In genomic region chr4:44448548-44449443, GRCh38 we compare ENCODE assay signal across 8 cellular contexts. TPM values are rescaled to one million over a fixed set of nuclear protein-coding genes. Genes with fewer than 3 reads are reported as not detected.
A peak's percentile ranks its signal among the peaks of the same experiment; 100 is the strongest.
DNase-seq lines count a peak whose midpoint lies in the region; ATAC-seq, FAIRE-seq and TF ChIP-seq lines count a peak whose summit lies in the region.

TSS of gene KCTD8 (minus strand) at chr4:44448809.

- TF ChIP-seq CTCF in mammary epithelial cell (conservative IDR thresholded peaks at IDR 0.05 in 1 of 2, IDR thresholded peaks at IDR 0.05 in 1 of 2; ENCODE audit: extremely low read depth in 1 of 2, insufficient read depth in 1 of 2, low read depth in 1 of 2, low read length in 2 of 2) (peak; percentile 48 to 82), gastrocnemius medialis (IDR thresholded peaks at IDR 0.05 in 4 of 5, conservative IDR thresholded peaks at IDR 0.05 in 1 of 5) (peak; percentile 41 to 76 (median 71))

- H3K36me3 ChIP-seq in mammary epithelial cell (ENCODE audit: insufficient read depth, low read length) (no peaks in the 10 kb centered on the region), gastrocnemius medialis (no peaks in the 10 kb centered on the region)

- FAIRE-seq in GM12891 (lab: Jason Lieb, UNC) = no peak

- no TSS peak for BruUV-seq in mammary epithelial cell (replicated peaks; lab: Mats Ljungman, UMichigan)

- intact Hi-C loops in mammary epithelial cell (cut with micrococcal nuclease) (loop anchor here (1.0 to 10.0 kb wide), 4 partner anchors 44 to 181 kb away; no protein-coding TSS in a partner anchor), gastrocnemius medialis (cut with DNase I; ENCODE audit: low total_unique reads) (loop anchor here (1.0 to 10.0 kb wide), 4 partner anchors 46 to 230 kb away; partner anchors contain the start of gene GUF1)

- peaks cover 9% of the 10 kb centered on the region for H3K4me1 Mint-ChIP-seq in T-helper 17 cell

- peak; percentile 97 for ATAC-seq in HG02588 (IDR thresholded peaks at IDR 0.05; ENCODE audit: unreplicated experiment)
- ATAC-seq in T-helper 17 cell = peak; percentile 79
- ATAC-seq in gastrocnemius medialis = peak; percentile 78 to 80

- H3K9me3 ChIP-seq in T-helper 17 cell (ENCODE audit: control insufficient read depth, low read length, poor library complexity, severe bottlenecking) (no peaks in the 10 kb centered on the region), mammary epithelial cell (replicated peaks; ENCODE audit: insufficient read depth, low read length) (no peaks in the 10 kb centered on the region), iPS-18c (ENCODE audit: control insufficient read depth, insufficient read depth, low read length) (no peaks in the 10 kb centered on the region), gastrocnemius medialis (no peaks in the 10 kb centered on the region)

- no peaks in the 10 kb centered on the region for H3K79me2 ChIP-seq in mammary epithelial cell (ENCODE audit: insufficient read depth, low read length)

- DNase-seq in GM12891 (ENCODE audit: insufficient read length, low spot score) = peak; percentile 70
- DNase-seq in NAMALWA (ENCODE audit: low spot score) = peak; percentile 89
- peak in 2 of 3 donors; percentile 15 to 22 for DNase-seq in T-helper 17 cell
- DNase-seq in mammary epithelial cell = peak; percentile 81
- peak; percentile 83 to 94 for DNase-seq in gastrocnemius medialis
- DNase-seq in epidermal melanocyte (ENCODE audit: insufficient read length, low spot score) = no peak

- TF ChIP-seq POLR2A in GM12891 (IDR thresholded peaks at IDR 0.05; ENCODE audit: low read depth, low read length) = no peak
- TF ChIP-seq POLR2A in gastrocnemius medialis (IDR thresholded peaks at IDR 0.05) = peak; percentile 67 to 74

- peaks cover 2% of the 10 kb centered on the region for H3K36me3 Mint-ChIP-seq in T-helper 17 cell (ENCODE audit: low read depth)

- H3K4me2 ChIP-seq in mammary epithelial cell (ENCODE audit: insufficient read depth, low read depth, low read length) = peak within 1 kb of the TSS; percentile 97

- peak within 1 kb of the TSS; percentile 24 for H3K9ac ChIP-seq in mammary epithelial cell (ENCODE audit: insufficient read depth, low read length)

- 3% methylated on average over 27 of the region's 71 CpGs for WGBS in mammary epithelial cell (ENCODE audit: low coverage, missing lambda C conversion rate)

- H3K4me3 ChIP-seq in mammary epithelial cell (replicated peaks in 1 of 3; ENCODE audit: insufficient read depth in 1 of 3, low read depth in 2 of 3, low read length in 3 of 3) (peak within 1 kb of the TSS; percentile 55 to 60 (median 57)), iPS-18c (ENCODE audit: insufficient read depth, low read depth, low read length) (peak within 1 kb of the TSS; percentile 72), gastrocnemius medialis (peak within 1 kb of the TSS; percentile 63 to 83 (median 73))

- peak within 1 kb of the TSS; percentile 88 for H3K4me3 Mint-ChIP-seq in T-helper 17 cell

- H4K20me1 ChIP-seq in mammary epithelial cell (ENCODE audit: insufficient read depth, low read length) = no peaks in the 10 kb centered on the region

- H3K27me3 Mint-ChIP-seq in T-helper 17 cell = peaks cover 34% of the 10 kb centered on the region

- H3K27me3 ChIP-seq in mammary epithelial cell (ENCODE audit: insufficient read depth, low read length) = peaks cover 38% of the 10 kb centered on the region
- H3K27me3 ChIP-seq in gastrocnemius medialis = peaks cover 0 to 4% (median 0%) of the 10 kb centered on the region in 3 donors

- H3K27ac ChIP-seq in mammary epithelial cell (ENCODE audit: insufficient read depth, low read depth, low read length) = no peak within 1 kb of the TSS
- H3K27ac ChIP-seq in gastrocnemius medialis = peak within 1 kb of the TSS; percentile 78 to 97 (median 91)

- peaks cover 15% of the 10 kb centered on the region for H3K4me1 ChIP-seq in mammary epithelial cell (ENCODE audit: insufficient read depth, low read length)
- peaks cover 0 to 14% of the 10 kb centered on the region in 2 donors for H3K4me1 ChIP-seq in gastrocnemius medialis

- CTCF ChIA-PET in mammary epithelial cell (lab: Charles Lee; ENCODE audit: low non-redundant PET) = interaction anchor here (0.5 to 1.2 kb wide), 4 partner anchors 45 to 807 kb away, joined by 3 to 15 read pairs (median 4); no protein-coding TSS in a partner anchor

- dilution Hi-C loops in mammary epithelial cell (cut with HindIII; ENCODE audit: low sequenced_read_pairs) = no loop called here

- in situ Hi-C loops in mammary epithelial cell (cut with MboI; ENCODE audit: low sequenced_read_pairs in 2 of 2) (no loop called here), gastrocnemius medialis (cut with MboI; ENCODE audit: low sequenced_read_pairs in 4 of 4) (no loop called here)

- peak within 1 kb of the TSS; percentile 90 for H2AFZ ChIP-seq in mammary epithelial cell (ENCODE audit: low read depth, low read length)

- no peak within 1 kb of the TSS for H3K27ac Mint-ChIP-seq in T-helper 17 cell

TF ChIP-seq in GM12891, 5 proteins besides CTCF, POLR2A, EP300 and RAD21:
- no peak for TF ChIP-seq POLR2AphosphoS5 (IDR thresholded peaks at IDR 0.05; ENCODE audit: low read depth, low read length)
- TF ChIP-seq SPI1 (IDR thresholded peaks at IDR 0.05; ENCODE audit: low read depth, low read length) = no peak
- no peak for TF ChIP-seq TAF1 (IDR thresholded peaks at IDR 0.05; ENCODE audit: low read depth, low read length)
- no peak for TF ChIP-seq PAX5 (IDR thresholded peaks at IDR 0.05; ENCODE audit: insufficient read depth, low read length, severe bottlenecking)
- TF ChIP-seq POU2F2 (IDR thresholded peaks at IDR 0.05; ENCODE audit: low read depth, low read length) = no peak
TF ChIP-seq in GM12891: peak in this region for 0.

RNA-seq across cellular contexts. Expression of gene KCTD8, which starts in this region (rescaled TPM):
- polyA plus RNA-seq in GM12891 (2012; ENCODE audit: low read depth, missing spikeins) = not detected
- total RNA-seq in T-helper 17 cell (not detected), mammary epithelial cell (not detected), gastrocnemius medialis (1 to 10 TPM in 2 of 4 donors, under 1 TPM in 2; 0.71 to 2.8 (median 1.4) TPM)
- 0.15 TPM for polyA plus RNA-seq in mammary epithelial cell
- polyA minus RNA-seq in mammary epithelial cell = not detected

Comparison
In these comparisons a context has a peak if more than half of its experiments do, and no peak if none do; other contexts are left out.
1. Peak in DNase-seq and ATAC-seq in T-helper 17 cell; RNA of the gene not detected or under 1 TPM.
2. Peak in DNase-seq, H3K4me3 ChIP-seq, H3K9ac ChIP-seq and H3K4me2 ChIP-seq in mammary epithelial cell; RNA of the gene not detected or under 1 TPM.